Comparison of ENCODE assay signal across 9 cellular contexts in the genomic region with DNA sequence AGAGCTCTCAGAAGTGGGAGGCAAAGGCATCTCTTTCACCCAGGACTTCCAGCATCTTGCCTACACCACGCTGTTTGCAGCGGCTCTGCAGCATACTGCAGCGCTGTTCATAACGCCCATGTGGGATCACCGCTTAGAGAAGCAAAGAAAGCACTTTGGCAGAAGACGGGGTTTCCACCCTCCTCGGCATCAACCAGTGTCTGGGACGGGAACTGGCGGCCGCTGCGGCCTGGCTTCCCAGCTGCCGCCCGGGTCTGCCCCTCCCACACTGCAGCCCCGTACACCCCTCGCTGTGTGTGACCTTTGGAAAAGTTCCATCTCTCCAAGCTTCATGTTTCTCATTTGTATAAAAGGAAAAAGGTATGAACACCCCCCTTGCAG. TPM values are rescaled to one million over a fixed set of nuclear protein-coding genes. Genes with fewer than 3 reads are reported as not detected.
A peak's percentile ranks its signal among the peaks of the same experiment; 100 is the strongest.
DNase-seq lines count a peak whose midpoint lies in the region; ATAC-seq, FAIRE-seq and TF ChIP-seq lines count a peak whose summit lies in the region.
"Had no signal": no experiment of that assay in that cellular context is flagged by ENCODE, and none has a peak within 500 bp of the region (broad histone marks: within the 10 kb centered on the region; RNA-seq: fewer than 3 reads in every experiment).

No MANE protein-coding gene starts in this region.

- peaks cover 4 to 11% of the 10 kb centered on the region in 2 donors for H3K36me3 ChIP-seq in duodenal mucosa (ENCODE audit: control insufficient read depth in 1 of 2, insufficient read depth in 2 of 2, low read length in 2 of 2)
- peaks cover 0 to 7% of the 10 kb centered on the region in 2 donors for H3K36me3 ChIP-seq in left lung

- intact Hi-C loops in activated CD4-positive, alpha-beta T cell treated with anti-CD3 and anti-CD28 coated beads for 36 hours (cut with DNase I, micrococcal nuclease): loop anchor here (1.0 to 5.0 kb wide), 5 partner anchors 13 to 690 kb away; partner anchors contain the start of genes CDON (in 1 of the 2), FAM118B (in 1 of the 2), FOXRED1 (in 1 of the 2) and HYLS1 (in 1 of the 2)
- intact Hi-C loops in left lung (cut with DNase I): no loop called here

- H3K36me3 Mint-ChIP-seq in activated CD4-positive, alpha-beta T cell treated with anti-CD3 and anti-CD28 coated beads for 36 hours (ENCODE audit: low read depth): peaks cover 9% of the 10 kb centered on the region

- H3K9ac ChIP-seq in duodenal mucosa (ENCODE audit: low read depth in 1 of 2, low read length in 2 of 2): peak overlapping the region; percentile 85 to 89

- POLR2A ChIA-PET in activated CD4-positive, alpha-beta T cell treated with anti-CD3 and anti-CD28 coated beads for 36 hours (lab: Charles Lee): no interaction called here

- no peaks in the 10 kb centered on the region for H3K27me3 Mint-ChIP-seq in activated CD4-positive, alpha-beta T cell treated with anti-CD3 and anti-CD28 coated beads for 36 hours

- ATAC-seq in activated CD4-positive, alpha-beta T cell treated with anti-CD3 and anti-CD28 coated beads for 36 hours: peak; percentile 30
- ATAC-seq in left lung (peak; percentile 27), GM18870 (IDR thresholded peaks at IDR 0.05; ENCODE audit: unreplicated experiment) (no peak)

- TF ChIP-seq CTCF in left lung (IDR thresholded peaks at IDR 0.05): no peak

- no peak for DNase-seq in GM12891 (ENCODE audit: insufficient read length, low spot score)
- peak; percentile 61 for DNase-seq in activated CD4-positive, alpha-beta T cell treated with anti-CD3 and anti-CD28 coated beads for 36 hours
- DNase-seq in left lung: peak; percentile 47 to 84
- peak; percentile 24 to 35 for DNase-seq in stimulated activated CD4-positive, alpha-beta T cell treated with anti-CD3 and anti-CD28 coated beads, Interleukin-4, amount 100 ng/mL, for 4 hours
- no peak for DNase-seq in NAMALWA (ENCODE audit: low spot score)

- no peaks in the 10 kb centered on the region for H3K9me3 Mint-ChIP-seq in activated CD4-positive, alpha-beta T cell treated with anti-CD3 and anti-CD28 coated beads for 36 hours (ENCODE audit: low read depth)

- H3K27me3 ChIP-seq in duodenal mucosa (ENCODE audit: control insufficient read depth in 1 of 2, insufficient read depth in 2 of 2, low read length in 2 of 2): no peaks in the 10 kb centered on the region
- no peaks in the 10 kb centered on the region for H3K27me3 ChIP-seq in left lung

- H3K9me3 ChIP-seq in duodenal mucosa (ENCODE audit: control insufficient read depth in 1 of 2, low read length in 2 of 2) (no peaks in the 10 kb centered on the region), left lung (no peaks in the 10 kb centered on the region)

- FAIRE-seq in GM12891 (lab: Jason Lieb, UNC): peak; percentile 58
- FAIRE-seq: colon had no signal

- no peak for TF ChIP-seq EP300 in Ishikawa (IDR thresholded peaks at IDR 0.05; ENCODE audit: borderline replicate concordance)

- TF ChIP-seq POLR2A in GM12891 (IDR thresholded peaks at IDR 0.05; ENCODE audit: low read depth, low read length): no peak

- H3K4me1 ChIP-seq in duodenal mucosa (ENCODE audit: control insufficient read depth in 1 of 2, insufficient read depth in 2 of 2, low read length in 2 of 2): peaks cover 16 to 27% of the 10 kb centered on the region in 2 donors
- H3K4me1 ChIP-seq in left lung: peaks cover 19 to 47% of the 10 kb centered on the region in 2 donors

- peak overlapping the region; percentile 76 to 87 for H3K4me3 ChIP-seq in duodenal mucosa (ENCODE audit: low read depth in 1 of 2, low read length in 2 of 2)
- peak overlapping the region; percentile 60 to 73 for H3K4me3 ChIP-seq in left lung

- H3K27ac ChIP-seq in duodenal mucosa (ENCODE audit: low read depth, low read length) (peak overlapping the region; percentile 70), left lung (peak overlapping the region; percentile 93 to 98)

- CTCF ChIA-PET in activated CD4-positive, alpha-beta T cell treated with anti-CD3 and anti-CD28 coated beads for 36 hours (lab: Charles Lee): interaction anchor here (1.7 to 2.8 kb wide), 2 partner anchors 12 to 28 kb away, joined by 7 to 11 read pairs; partner anchors contain the start of genes FOXRED1 and SRPRA

- no peak for TF ChIP-seq RAD21 in Ishikawa (IDR thresholded peaks at IDR 0.05; ENCODE audit: low read depth)

- H3K4me3 Mint-ChIP-seq in activated CD4-positive, alpha-beta T cell treated with anti-CD3 and anti-CD28 coated beads for 36 hours: peak overlapping the region; percentile 77

- H3K4me1 Mint-ChIP-seq in activated CD4-positive, alpha-beta T cell treated with anti-CD3 and anti-CD28 coated beads for 36 hours: peaks cover 46% of the 10 kb centered on the region

- H3K27ac Mint-ChIP-seq in activated CD4-positive, alpha-beta T cell treated with anti-CD3 and anti-CD28 coated beads for 36 hours: peak overlapping the region; percentile 94

TF ChIP-seq in GM12891, 5 proteins besides CTCF, POLR2A, EP300 and RAD21:
- TF ChIP-seq PAX5 (IDR thresholded peaks at IDR 0.05; ENCODE audit: insufficient read depth, low read length, severe bottlenecking) (no peak), TAF1 (IDR thresholded peaks at IDR 0.05; ENCODE audit: low read depth, low read length) (no peak), POU2F2 (IDR thresholded peaks at IDR 0.05; ENCODE audit: low read depth, low read length) (no peak), SPI1 (IDR thresholded peaks at IDR 0.05; ENCODE audit: low read depth, low read length) (no peak), POLR2AphosphoS5 (IDR thresholded peaks at IDR 0.05; ENCODE audit: low read depth, low read length) (no peak)

TF ChIP-seq in Ishikawa, 13 proteins besides CTCF, POLR2A, EP300 and RAD21:
- TF ChIP-seq NFIC (IDR thresholded peaks at IDR 0.05): no peak
- TF ChIP-seq ZBTB7A (IDR thresholded peaks at IDR 0.05; ENCODE audit: low read depth): no peak
- TF ChIP-seq MAX (IDR thresholded peaks at IDR 0.05): peak; percentile 7; the same call in 1 of the 2 replicates
- TF ChIP-seq CREB1 (IDR thresholded peaks at IDR 0.05; ENCODE audit: low read depth): no peak
- TF ChIP-seq CEBPB (IDR thresholded peaks at IDR 0.05): no peak
- TF ChIP-seq TAF1 (IDR thresholded peaks at IDR 0.05; ENCODE audit: low read depth): no peak
- TF ChIP-seq FOXM1 (IDR thresholded peaks at IDR 0.05; ENCODE audit: borderline replicate concordance, low read depth): no peak
- TF ChIP-seq, protein P1, sequence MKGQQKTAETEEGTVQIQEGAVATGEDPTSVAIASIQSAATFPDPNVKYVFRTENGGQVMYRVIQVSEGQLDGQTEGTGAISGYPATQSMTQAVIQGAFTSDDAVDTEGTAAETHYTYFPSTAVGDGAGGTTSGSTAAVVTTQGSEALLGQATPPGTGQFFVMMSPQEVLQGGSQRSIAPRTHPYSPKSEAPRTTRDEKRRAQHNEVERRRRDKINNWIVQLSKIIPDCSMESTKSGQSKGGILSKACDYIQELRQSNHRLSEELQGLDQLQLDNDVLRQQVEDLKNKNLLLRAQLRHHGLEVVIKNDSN (IDR thresholded peaks at IDR 0.05): no peak
- TF ChIP-seq TEAD4 (IDR thresholded peaks at IDR 0.05): no peak

RNA-seq across cellular contexts. Expression of gene TIRAP, which starts 0.5 kb away (rescaled TPM):
- 3.9 TPM for polyA plus RNA-seq in GM12891 (2012; ENCODE audit: low read depth, missing spikeins)
- 1 to 10 TPM; 5.3 to 7.5 TPM for total RNA-seq in activated CD4-positive, alpha-beta T cell treated with anti-CD3 and anti-CD28 coated beads for 36 hours
- total RNA-seq in left lung: 10 to 100 TPM in 1 of 2 donors, 1 to 10 TPM in 1; 8.5 to 15.4 TPM

RNA-seq across cellular contexts. Expression of gene FOXRED1, which starts 13.4 kb away (rescaled TPM):
- polyA plus RNA-seq in GM12891 (2012; ENCODE audit: low read depth, missing spikeins): 23.0 TPM
- total RNA-seq in activated CD4-positive, alpha-beta T cell treated with anti-CD3 and anti-CD28 coated beads for 36 hours: 10 to 100 TPM; 39.0 to 43.7 TPM
- total RNA-seq in left lung: 10 to 100 TPM; 19.6 to 24.2 TPM

RNA-seq across cellular contexts. Expression of gene SRPRA, which starts 13.7 kb away (rescaled TPM):
- polyA plus RNA-seq in GM12891 (2012; ENCODE audit: low read depth, missing spikeins): 76.3 TPM
- total RNA-seq in activated CD4-positive, alpha-beta T cell treated with anti-CD3 and anti-CD28 coated beads for 36 hours: 100 to 1,000 TPM; 131 to 139 TPM
- 100 to 1,000 TPM; 129 to 154 TPM for total RNA-seq in left lung

RNA-seq across cellular contexts. Expression of gene DCPS, which starts 21.5 kb away (rescaled TPM):
- polyA plus RNA-seq in GM12891 (2012; ENCODE audit: low read depth, missing spikeins): 45.3 TPM
- 10 to 100 TPM; 29.7 to 39.3 TPM for total RNA-seq in activated CD4-positive, alpha-beta T cell treated with anti-CD3 and anti-CD28 coated beads for 36 hours
- total RNA-seq in left lung: 10 to 100 TPM; 16.4 to 18.0 TPM

Comparison
In these comparisons a context has a peak if more than half of its experiments do, and no peak if none do; other contexts are left out.
1. DNase-seq: peak in activated CD4-positive, alpha-beta T cell treated with anti-CD3 and anti-CD28 coated beads for 36 hours (single experiment), left lung (2 of 2) and stimulated activated CD4-positive, alpha-beta T cell treated with anti-CD3 and anti-CD28 coated beads, Interleukin-4, amount 100 ng/mL, for 4 hours (2 of 2); none in GM12891 (single experiment) and NAMALWA (single experiment).
2. intact Hi-C loops: an anchor here in activated CD4-positive, alpha-beta T cell treated with anti-CD3 and anti-CD28 coated beads for 36 hours (1.0 to 5.0 kb wide); none called in left lung.